In the genomic region with DNA sequence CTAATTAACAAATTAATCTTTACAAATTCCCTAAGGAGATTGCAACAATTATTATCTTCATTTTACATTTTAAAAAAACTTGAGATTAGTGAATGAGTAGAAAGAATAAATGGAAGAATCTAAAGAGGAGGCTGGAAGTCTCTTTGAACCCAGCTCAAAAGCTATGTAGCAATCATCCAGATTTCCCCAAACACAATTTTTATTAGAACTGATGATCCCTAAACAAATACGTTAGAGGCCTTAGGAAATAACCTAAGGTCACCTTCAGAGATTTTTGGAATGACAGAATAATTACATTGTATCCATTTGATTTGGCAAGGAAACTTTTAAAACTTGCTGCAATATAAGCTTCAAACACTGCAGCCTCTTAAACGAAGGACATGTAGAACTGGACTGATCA, we compare ENCODE assay signal across 25 cellular contexts.
"Had no signal": no experiment of that assay in that cellular context is flagged by ENCODE, and none has a peak within 500 bp of the region (broad histone marks: within the 10 kb centered on the region; RNA-seq: fewer than 3 reads in every experiment).

No MANE protein-coding gene starts in this region.

- DNase-seq: activated CD4-positive, alpha-beta memory T cell treated with anti-CD3 and anti-CD28 coated beads for 36 hours; activated CD4-positive, alpha-beta T cell treated with anti-CD3 and anti-CD28 coated beads, Interleukin-2, amount 10 ng/mL, durations not matched to agents 7 days and 5 days; activated CD4-positive, CD25-positive, alpha-beta regulatory T cell; activated CD8-positive, alpha-beta memory T cell treated with anti-CD3 and anti-CD28 coated beads for 24 hours; activated effector memory CD4-positive, alpha-beta T cell treated with anti-CD3 and anti-CD28 coated beads, Interleukin-2, amount 50 U/mL, for 16 hours; activated naive CD4-positive, alpha-beta T cell treated with Interleukin-2 at 50 U/mL for 16 hours; activated T-cell treated with anti-CD3 and anti-CD28 coated beads, Interleukin-2, amount 50 U/mL, for 4 hours; amygdala; NCI-H1105; NCI-H1436; NCI-H1694 treated with DMSO at 0.1 percent for 48 hours; NCI-H2081; NCI-H510A treated with DMSO at 0.1 percent for 48 hours; NCI-H69; NK-92 treated with Interleukin-12 subunit alpha and Interleukin-12 subunit beta, amount 100 ng/mL, for 24 hours; OCI-M1; Peyer's patch; Right ventricle myocardium superior; T-cell; T-helper 2 cell had no signal

- H3K27me3 ChIP-seq: MG63, Peyer's patch had no signal

- H3K9me3 ChIP-seq: Peyer's patch had no signal

- H3K36me3 ChIP-seq: MG63, Peyer's patch had no signal

- H3K27ac ChIP-seq: Peyer's patch, RWPE1, VCaP had no signal

- H3K4me3 ChIP-seq: MG63, Peyer's patch had no signal

- ATAC-seq: activated T-cell treated with anti-CD3 and anti-CD28 coated beads, Interleukin-2, amount 50 U/mL, for 4 hours; T-cell had no signal

- H3K4me1 ChIP-seq: Peyer's patch had no signal

- FAIRE-seq: astrocyte, TTC549 had no signal
